7 cellular contexts compared by ENCODE assay signal in genomic region chr7:130273081-130273699, GRCh38. TPM values are rescaled to one million over a fixed set of nuclear protein-coding genes. Genes with fewer than 3 reads are reported as not detected.
DNase-seq lines count a peak whose midpoint lies in the region; ATAC-seq, FAIRE-seq and TF ChIP-seq lines count a peak whose summit lies in the region.

No MANE protein-coding gene starts in this region.

- DNase-seq in NCI-H748 treated with DMSO at 0.1 percent for 48 hours (lab: John Stamatoyannopoulos, UW) (peak; percentile 95), H1 (ENCODE audit: low read depth in 1 of 2, low spot score in 2 of 2) (peak; percentile 67 to 84), neural progenitor cell (ENCODE audit: low spot score) (peak; percentile 95), NCI-H226 (no peak)

- CTCF ChIA-PET in H1 (lab: Charles Lee; ENCODE audit: partially characterized antibody) = interaction anchor here (0.6 to 2.5 kb wide), 10 partner anchors 9 to 211 kb away, joined by 3 to 10 read pairs (median 4); no protein-coding TSS in a partner anchor

- peak; percentile 75 to 89 for TF ChIP-seq POLR2A in H1 (IDR thresholded peaks at IDR 0.05; ENCODE audit: control extremely low read depth in 1 of 2, low read depth in 2 of 2, low read length in 2 of 2)

- TF ChIP-seq EP300 in H1 (IDR thresholded peaks at IDR 0.05; ENCODE audit: borderline replicate concordance in 1 of 2, low read depth in 2 of 2, low read length in 2 of 2) = peak in 1 of 2 experiments; percentile 84; a peak in 1 of 3 replicates

- H3K36me3 Mint-ChIP-seq in neural progenitor cell = no peaks in the 10 kb centered on the region

- no peak overlapping the region for H2AFZ ChIP-seq in H1 (ENCODE audit: low read length)
- H2AFZ ChIP-seq in neural progenitor cell (replicated peaks) = peak overlapping the region; percentile 15

- POLR2A ChIA-PET in H1 (lab: Charles Lee; ENCODE audit: partially characterized antibody) = interaction anchor here (0.6 to 3.9 kb wide), 20 partner anchors 8 to 460 kb away, joined by 3 to 23 read pairs (median 4); partner anchors contain the start of genes KLHDC10 and TMEM209

- H3K4me1 Mint-ChIP-seq in neural progenitor cell = peaks cover 77% of the 10 kb centered on the region

- H3K27me3 ChIP-seq in HUES6 (ENCODE audit: control insufficient read depth, insufficient read depth, low read length) = no peaks in the 10 kb centered on the region
- H3K27me3 ChIP-seq in H1 (replicated peaks in 1 of 4; ENCODE audit: control insufficient read depth in 3 of 4, extremely low read depth in 1 of 4, insufficient read depth in 3 of 4, low read length in 3 of 4) = no peaks in the 10 kb centered on the region
- no peaks in the 10 kb centered on the region for H3K27me3 ChIP-seq in neural progenitor cell

- H3F3A ChIP-seq in neural progenitor cell (ENCODE audit: low read depth) = peaks cover 34% of the 10 kb centered on the region

- no peak overlapping the region for H3K14ac ChIP-seq in H1 (ENCODE audit: insufficient read length)

- peak overlapping the region; percentile 56 for H3K56ac ChIP-seq in H1 (replicated peaks; ENCODE audit: insufficient read length, low read depth, low read length)

- H2BK120ac ChIP-seq in H1 (replicated peaks; ENCODE audit: low read depth, low read length) = peak overlapping the region; percentile 1

- H4K8ac ChIP-seq in H1 (ENCODE audit: extremely low read depth, insufficient read depth, low read length) = peak overlapping the region; percentile 98; the same call in 1 of the 2 replicates

- H3K18ac ChIP-seq in H1 (ENCODE audit: extremely low read depth, low read length) = peak overlapping the region; percentile 97

- H3K23ac ChIP-seq in H1 (ENCODE audit: insufficient read length) = no peak overlapping the region

- H3K79me2 ChIP-seq in H1 (ENCODE audit: control insufficient read depth in 1 of 2, insufficient read depth in 2 of 2, low read length in 2 of 2) = no peaks in the 10 kb centered on the region
- H3K79me2 ChIP-seq in neural progenitor cell (ENCODE audit: low read depth) = no peaks in the 10 kb centered on the region

- peak overlapping the region; percentile 87 for H2BK5ac ChIP-seq in H1 (ENCODE audit: low read depth, low read length)

- peak overlapping the region; percentile 82 for H3K9ac ChIP-seq in HUES6 (ENCODE audit: low read length)
- H3K9ac ChIP-seq in H1 (replicated peaks in 1 of 4; ENCODE audit: extremely low read depth in 1 of 4, low read depth in 3 of 4, low read length in 3 of 4) = peak overlapping the region in 3 of 4 experiments; percentile 52 to 82 (median 78); a peak in 6 of 7 replicates
- peak overlapping the region; percentile 6 for H3K9ac ChIP-seq in neural progenitor cell

- H3K4me1 ChIP-seq in HUES6 (ENCODE audit: control insufficient read depth, insufficient read depth, low read length) = peaks cover 52% of the 10 kb centered on the region
- peaks cover 6 to 27% (median 17%) of the 10 kb centered on the region in 4 experiments for H3K4me1 ChIP-seq in H1 (replicated peaks in 1 of 4; ENCODE audit: control insufficient read depth in 3 of 4, insufficient read depth in 4 of 4, low read length in 3 of 4)
- peaks cover 43% of the 10 kb centered on the region for H3K4me1 ChIP-seq in neural progenitor cell

- no peaks in the 10 kb centered on the region for H3K79me1 ChIP-seq in H1 (ENCODE audit: low read depth, low read length)

- peak overlapping the region; percentile 20; the same call in 1 of the 2 replicates for H2BK15ac ChIP-seq in H1 (ENCODE audit: low read length)

- H3K9me3 ChIP-seq in HUES6 (ENCODE audit: control insufficient read depth, insufficient read depth, low read depth, low read length) = no peaks in the 10 kb centered on the region
- no peaks in the 10 kb centered on the region for H3K9me3 ChIP-seq in H1 (ENCODE audit: insufficient read depth in 2 of 2, low read depth in 1 of 2, low read length in 1 of 2)
- H3K9me3 ChIP-seq in neural progenitor cell (ENCODE audit: low read depth) = no peaks in the 10 kb centered on the region

- H2AK5ac ChIP-seq in H1 (ENCODE audit: low read depth, low read length) = peak overlapping the region; percentile 44; the same call in 1 of the 2 replicates

- peak overlapping the region; percentile 74 for H3K4me3 Mint-ChIP-seq in neural progenitor cell

- peak overlapping the region; percentile 99 for H3K27ac Mint-ChIP-seq in neural progenitor cell

- TF ChIP-seq RAD21 in H1 (IDR thresholded peaks at IDR 0.05 in 1 of 2, conservative IDR thresholded peaks at IDR 0.05 in 1 of 2; ENCODE audit: low read depth in 2 of 2, low read length in 2 of 2) = 0 out of 4 replicates have a peak, but pooled peaks of 1 of the 2 experiments have one; percentile 6

- ATAC-seq in GM21619 (IDR thresholded peaks at IDR 0.05; ENCODE audit: unreplicated experiment) (no peak), GM21576 (IDR thresholded peaks at IDR 0.05; ENCODE audit: unreplicated experiment) (no peak)

- peak overlapping the region; percentile 63 to 77 for H3K4me2 ChIP-seq in H1 (ENCODE audit: insufficient read depth in 1 of 2, low read depth in 2 of 2, low read length in 2 of 2)
- peak overlapping the region; percentile 71 for H3K4me2 ChIP-seq in neural progenitor cell

- H3K36me3 ChIP-seq in HUES6 (ENCODE audit: control insufficient read depth, insufficient read depth, low read length) (no peaks in the 10 kb centered on the region), H1 (ENCODE audit: control insufficient read depth in 2 of 4, insufficient read depth in 4 of 4, low read length in 3 of 4) (no peaks in the 10 kb centered on the region), neural progenitor cell (no peaks in the 10 kb centered on the region)

- peak overlapping the region; percentile 78 for H2BK12ac ChIP-seq in H1 (ENCODE audit: low read depth, low read length)

- no peaks in the 10 kb centered on the region for H4K20me1 ChIP-seq in H1 (replicated peaks in 1 of 2; ENCODE audit: control insufficient read depth in 1 of 2, insufficient read depth in 2 of 2, low read length in 2 of 2)
- H4K20me1 ChIP-seq in neural progenitor cell (ENCODE audit: low read depth) = no peaks in the 10 kb centered on the region

- H3K27me3 Mint-ChIP-seq in neural progenitor cell (ENCODE audit: insufficient read depth, low read depth) = peaks cover 6% of the 10 kb centered on the region

- no peaks in the 10 kb centered on the region; the same call in 1 of the 2 replicates for H3K23me2 ChIP-seq in H1 (ENCODE audit: low read depth, low read length)

- H4K91ac ChIP-seq in H1 (replicated peaks; ENCODE audit: insufficient read length, low read length) = peak overlapping the region; percentile 90

- no peak for FAIRE-seq in H1 (lab: Jason Lieb, UNC)

- peak overlapping the region; percentile 48 for H3K4me3 ChIP-seq in HUES6 (ENCODE audit: low read depth, low read length)
- H3K4me3 ChIP-seq in H1 (ENCODE audit: extremely low read depth in 1 of 4, insufficient read depth in 2 of 4, low read depth in 3 of 4, low read length in 4 of 4) = peak overlapping the region; percentile 1 to 54 (median 21); a peak in 6 of 8 replicates
- H3K4me3 ChIP-seq in neural progenitor cell = peak overlapping the region; percentile 30

- H3K27ac ChIP-seq in HUES6 (ENCODE audit: low read depth, low read length) = peak overlapping the region; percentile 97
- H3K27ac ChIP-seq in H1 (ENCODE audit: low read depth, low read length) = peak overlapping the region; percentile 96
- peak overlapping the region; percentile 96 for H3K27ac ChIP-seq in neural progenitor cell

- peak overlapping the region; percentile 73 for H4K5ac ChIP-seq in H1 (ENCODE audit: insufficient read length, low read depth, low read length)

- 5% methylated on average over 8 of the region's 19 CpGs; no CpG with 5 or more reads in 1 of the 2 experiments for WGBS in H1 (ENCODE audit: extremely low coverage in 1 of 2, insufficient coverage in 1 of 2, insufficient read length in 1 of 2, insufficient replicate concordance in 2 of 2, low coverage in 1 of 2, low lambda C conversion rate in 2 of 2, missing lambda C conversion rate in 1 of 2), 2 experiments

- peak overlapping the region; percentile 13; the same call in 1 of the 2 replicates for H2BK20ac ChIP-seq in H1 (ENCODE audit: low read length)

- no peak for TF ChIP-seq CTCF in H1 (IDR thresholded peaks at IDR 0.05; ENCODE audit: control extremely low read depth in 1 of 3, insufficient read depth in 1 of 3, low read depth in 1 of 3, low read length in 3 of 3)
- TF ChIP-seq CTCF in neural progenitor cell (IDR thresholded peaks at IDR 0.05) = no peak

- H3K4ac ChIP-seq in H1 (replicated peaks; ENCODE audit: insufficient read length, low read depth, low read length) = peak overlapping the region; percentile 2

- H3K9me3 Mint-ChIP-seq in neural progenitor cell = peaks cover 9% of the 10 kb centered on the region

TF ChIP-seq in H1, 55 proteins besides CTCF, POLR2A, EP300 and RAD21 (continues in another document):
- TF ChIP-seq TAF1 (IDR thresholded peaks at IDR 0.05; ENCODE audit: low read depth, low read length) (peak; percentile 86), KDM4A (IDR thresholded peaks at IDR 0.05; ENCODE audit: low read depth, low read length, severe bottlenecking) (no peak), JUND (IDR thresholded peaks at IDR 0.05; ENCODE audit: low read length) (no peak), HDAC2 (IDR thresholded peaks at IDR 0.05; ENCODE audit: borderline replicate concordance in 1 of 2, low read depth in 2 of 2, low read length in 2 of 2) (no peak)

RNA-seq across cellular contexts. Expression of gene CPA2, which starts 6.5 kb away (rescaled TPM):
- total RNA-seq in H1 (2021; fragmentation: NEBNext Ultra II Directional; extraction: Animal tissue kit (Norgen Biotek cat#: 25700)) = 0.31 TPM in 1 of 2 replicates, not detected in the other
- polyA plus RNA-seq in H1 (2011; rRNA removed) = 0.21 and 0.22 TPM in 2 replicates
- 0.25 TPM for polyA plus RNA-seq in H1 (2011; cell fraction: cytosol; rRNA removed)
- 0.16 TPM for polyA plus RNA-seq in H1 (2011; cell fraction: nucleus; rRNA removed)
- polyA plus RNA-seq in H1 (2012, experiment 1 of 2) = 0.19 TPM in 1 of 4 replicates, not detected in the others
- polyA plus RNA-seq in H1 (2012, experiment 2 of 2) = not detected
- 0.12 TPM for polyA plus RNA-seq in H1 (2013, experiment 1 of 2)
- 0.11 TPM for polyA plus RNA-seq in H1 (2013, experiment 2 of 2)
- polyA minus RNA-seq in H1 (2011; rRNA and poly(A)+ RNA removed) = 0.17 and 0.54 TPM in 2 replicates
- polyA minus RNA-seq in H1 (2011; cell fraction: cytosol; rRNA and poly(A)+ RNA removed) = not detected
- not detected for polyA minus RNA-seq in H1 (2011; cell fraction: nucleus; rRNA and poly(A)+ RNA removed)
- 0.65 and 0.82 TPM in 2 replicates for total RNA-seq in neural progenitor cell (ENCODE audit: low replicate concordance)

RNA-seq across cellular contexts. Expression of gene CPA4, which starts 19.8 kb away (rescaled TPM):
- total RNA-seq in H1 (2021; fragmentation: NEBNext Ultra II Directional; extraction: Animal tissue kit (Norgen Biotek cat#: 25700)) = not detected in 2 replicates
- polyA plus RNA-seq in H1 (2011; rRNA removed) = 0.03 TPM in 1 of 2 replicates, not detected in the other
- polyA plus RNA-seq in H1 (2011; cell fraction: cytosol; rRNA removed) = not detected
- 0.03 TPM for polyA plus RNA-seq in H1 (2011; cell fraction: nucleus; rRNA removed)
- polyA plus RNA-seq in H1 (2012, experiment 1 of 2) = 0.29 TPM in 1 of 4 replicates, not detected in the others
- not detected for polyA plus RNA-seq in H1 (2012, experiment 2 of 2)
- 0.08 TPM for polyA plus RNA-seq in H1 (2013, experiment 1 of 2)
- polyA plus RNA-seq in H1 (2013, experiment 2 of 2) = 0.09 TPM
- not detected in 2 replicates for polyA minus RNA-seq in H1 (2011; rRNA and poly(A)+ RNA removed)
- not detected for polyA minus RNA-seq in H1 (2011; cell fraction: cytosol; rRNA and poly(A)+ RNA removed)
- polyA minus RNA-seq in H1 (2011; cell fraction: nucleus; rRNA and poly(A)+ RNA removed) = not detected
- not detected in 2 replicates for total RNA-seq in neural progenitor cell (ENCODE audit: low replicate concordance)

Comparison
In these comparisons a context has a peak if more than half of its experiments do, and no peak if none do; other contexts are left out.
1. H3K9ac ChIP-seq: peak in every context shown above with its lines; median percentile 82 in HUES6; 78 in H1; 6 in neural progenitor cell.